8 cellular contexts compared by ENCODE assay signal in genomic region chr11:2298795-2299747, GRCh38. TPM values are rescaled to one million over a fixed set of nuclear protein-coding genes. Genes with fewer than 3 reads are reported as not detected.
DNase-seq lines count a peak whose midpoint lies in the region; TF ChIP-seq lines count a peak whose summit lies in the region.

No MANE protein-coding gene starts in this region.

- H3K4me1 Mint-ChIP-seq in activated CD4-positive, alpha-beta memory T cell treated with anti-CD3 and anti-CD28 coated beads, Interleukin-2, amount 10 ng/mL, durations not matched to agents 7 days and 5 days: peaks cover 37% of the 10 kb centered on the region

- H3K4me1 ChIP-seq in thyroid gland: peaks cover 7 to 12% of the 10 kb centered on the region in 2 donors

- H3K9me3 Mint-ChIP-seq in activated CD4-positive, alpha-beta memory T cell treated with anti-CD3 and anti-CD28 coated beads, Interleukin-2, amount 10 ng/mL, durations not matched to agents 7 days and 5 days: no peaks in the 10 kb centered on the region

- TF ChIP-seq CTCF in C4-2B (conservative IDR thresholded peaks at IDR 0.05): peak; percentile 64
- TF ChIP-seq CTCF in thyroid gland (IDR thresholded peaks at IDR 0.05): peak; percentile 15 to 86 (median 70)

- POLR2A ChIA-PET in HEK293T (lab: Yijun Ruan, JAX): no interaction called here
- POLR2A ChIA-PET in activated CD4-positive, alpha-beta memory T cell treated with anti-CD3 and anti-CD28 coated beads, Interleukin-2, amount 10 ng/mL, durations not matched to agents 7 days and 5 days (lab: Charles Lee): interaction anchor here (1.2 to 3.4 kb wide), 2 partner anchors 12 to 29 kb away, joined by 4 to 21 read pairs; partner anchors contain the start of gene ASCL2

- no peaks in the 10 kb centered on the region for H3K27me3 Mint-ChIP-seq in activated CD4-positive, alpha-beta memory T cell treated with anti-CD3 and anti-CD28 coated beads, Interleukin-2, amount 10 ng/mL, durations not matched to agents 7 days and 5 days

- no peak for TF ChIP-seq POLR2A in thyroid gland (IDR thresholded peaks at IDR 0.05)

- H3K27ac ChIP-seq in C4-2B (no peak overlapping the region), thyroid gland (no peak overlapping the region)

- 88 to 89% methylated on average over 7 to 8 of the region's 18 CpGs for WGBS in thyroid gland, 2 donors

- CTCF ChIA-PET in HEK293T (lab: Yijun Ruan, JAX): interaction anchor here (1.2 to 1.8 kb wide), 3 partner anchors 99 to 135 kb away, joined by 3 to 7 read pairs (median 6); no protein-coding TSS in a partner anchor
- CTCF ChIA-PET in activated CD4-positive, alpha-beta memory T cell treated with anti-CD3 and anti-CD28 coated beads, Interleukin-2, amount 10 ng/mL, durations not matched to agents 7 days and 5 days (lab: Charles Lee): no interaction called here

- no peaks in the 10 kb centered on the region for H3K36me3 ChIP-seq in thyroid gland

- no peaks in the 10 kb centered on the region for H3K27me3 ChIP-seq in thyroid gland

- H3K9me3 ChIP-seq in thyroid gland: no peaks in the 10 kb centered on the region

- intact Hi-C loops in thyroid gland (cut with DNase I): loop anchor here (2.0 kb wide), 1 partner anchor 100 kb away; no protein-coding TSS in a partner anchor

- no peak overlapping the region for H3K4me3 ChIP-seq in thyroid gland (replicated peaks in 1 of 3)

- H3K36me3 Mint-ChIP-seq in activated CD4-positive, alpha-beta memory T cell treated with anti-CD3 and anti-CD28 coated beads, Interleukin-2, amount 10 ng/mL, durations not matched to agents 7 days and 5 days (ENCODE audit: low read depth): peaks cover 37% of the 10 kb centered on the region

- DNase-seq in HEK293T (ENCODE audit: extremely low spot score): peak; percentile 35
- DNase-seq in activated CD4-positive, alpha-beta memory T cell treated with anti-CD3 and anti-CD28 coated beads, Interleukin-2, amount 10 ng/mL, durations not matched to agents 7 days and 5 days: peak; percentile 24
- DNase-seq in iPS-NIHi7 (ENCODE audit: extremely low spot score): peak; percentile 78
- peak; percentile 69 to 70 for DNase-seq in thyroid gland
- DNase-seq in NCI-H2227 treated with DMSO at 0.1 percent for 48 hours (lab: John Stamatoyannopoulos, UW): no peak
- no peak for DNase-seq in DMS79 (lab: John Stamatoyannopoulos, UW)
- no peak for DNase-seq in AG20443 (ENCODE audit: low spot score)

- H3K4me3 Mint-ChIP-seq in activated CD4-positive, alpha-beta memory T cell treated with anti-CD3 and anti-CD28 coated beads, Interleukin-2, amount 10 ng/mL, durations not matched to agents 7 days and 5 days: peak overlapping the region; percentile 65

- peak overlapping the region; percentile 58 for H3K27ac Mint-ChIP-seq in activated CD4-positive, alpha-beta memory T cell treated with anti-CD3 and anti-CD28 coated beads, Interleukin-2, amount 10 ng/mL, durations not matched to agents 7 days and 5 days

TF ChIP-seq in HEK293T, 16 proteins besides CTCF, POLR2A, EP300 and RAD21:
- TF ChIP-seq ZNF384 (IDR thresholded peaks at IDR 0.05): no peak
- TF ChIP-seq ARNT (IDR thresholded peaks at IDR 0.05): no peak
- no peak for TF ChIP-seq FOXM1 (IDR thresholded peaks at IDR 0.05; ENCODE audit: borderline replicate concordance)
- no peak for TF ChIP-seq TARDBP (IDR thresholded peaks at IDR 0.05)
- TF ChIP-seq BHLHE40 (IDR thresholded peaks at IDR 0.05; ENCODE audit: borderline replicate concordance): no peak
- no peak for TF ChIP-seq HDGF (IDR thresholded peaks at IDR 0.05; ENCODE audit: borderline replicate concordance)
- no peak for TF ChIP-seq L3MBTL2 (conservative IDR thresholded peaks at IDR 0.05)
- TF ChIP-seq PKNOX1 (IDR thresholded peaks at IDR 0.05): no peak
- TF ChIP-seq FOXK2 (IDR thresholded peaks at IDR 0.05): no peak
- TF ChIP-seq SUZ12 (IDR thresholded peaks at IDR 0.05): no peak
- no peak for TF ChIP-seq SP1 (IDR thresholded peaks at IDR 0.05)
- no peak for TF ChIP-seq FOXA1 (IDR thresholded peaks at IDR 0.05)
- TF ChIP-seq ELF4 (IDR thresholded peaks at IDR 0.05): no peak
- TF ChIP-seq NFRKB (IDR thresholded peaks at IDR 0.05): no peak
- no peak for TF ChIP-seq LEF1 (IDR thresholded peaks at IDR 0.05; ENCODE audit: borderline replicate concordance)

RNA-seq across cellular contexts. Expression of gene C11orf21, which starts 2.6 kb away (rescaled TPM):
- 10 to 100 TPM; 66.0 to 68.3 TPM for total RNA-seq in activated CD4-positive, alpha-beta memory T cell treated with anti-CD3 and anti-CD28 coated beads, Interleukin-2, amount 10 ng/mL, durations not matched to agents 7 days and 5 days
- total RNA-seq in thyroid gland: under 1 TPM; 0.15 to 0.67 (median 0.45) TPM

RNA-seq across cellular contexts. Expression of gene TSPAN32, which starts 2.7 kb away (rescaled TPM):
- total RNA-seq in activated CD4-positive, alpha-beta memory T cell treated with anti-CD3 and anti-CD28 coated beads, Interleukin-2, amount 10 ng/mL, durations not matched to agents 7 days and 5 days: 10 to 100 TPM; 48.0 to 50.1 TPM
- under 1 TPM in 2 of 4 donors, not detected in 2; 0.33 to 0.45 TPM for total RNA-seq in thyroid gland

RNA-seq across cellular contexts. Expression of gene ASCL2, which starts 28.7 kb away (rescaled TPM):
- under 1 TPM; 0.35 to 0.68 TPM for total RNA-seq in activated CD4-positive, alpha-beta memory T cell treated with anti-CD3 and anti-CD28 coated beads, Interleukin-2, amount 10 ng/mL, durations not matched to agents 7 days and 5 days
- total RNA-seq in thyroid gland: 1 to 10 TPM in 1 of 4 donors, under 1 TPM in 3; 0.46 to 2.9 (median 0.66) TPM

Comparison
In these comparisons a context has a peak if more than half of its experiments do, and no peak if none do; other contexts are left out.
1. DNase-seq: peak in HEK293T (single experiment), activated CD4-positive, alpha-beta memory T cell treated with anti-CD3 and anti-CD28 coated beads, Interleukin-2, amount 10 ng/mL, durations not matched to agents 7 days and 5 days (single experiment), iPS-NIHi7 (single experiment) and thyroid gland (2 of 2); none in NCI-H2227 treated with DMSO at 0.1 percent for 48 hours (single experiment), DMS79 (single experiment) and AG20443 (single experiment).
2. RNA of gene C11orf21, which starts 2.6 kb away (total RNA-seq): 66.0 to 68.3 TPM in activated CD4-positive, alpha-beta memory T cell treated with anti-CD3 and anti-CD28 coated beads, Interleukin-2, amount 10 ng/mL, durations not matched to agents 7 days and 5 days; 0.15 to 0.67 TPM in thyroid gland; every median in the first group is over 10 times any median in the second.
3. RNA of gene TSPAN32, which starts 2.7 kb away (total RNA-seq): 48.0 to 50.1 TPM in activated CD4-positive, alpha-beta memory T cell treated with anti-CD3 and anti-CD28 coated beads, Interleukin-2, amount 10 ng/mL, durations not matched to agents 7 days and 5 days; 0.33 to 0.45 TPM in thyroid gland; every median in the first group is over 10 times any median in the second.